7 cellular contexts compared by ENCODE assay signal in the genomic region with DNA sequence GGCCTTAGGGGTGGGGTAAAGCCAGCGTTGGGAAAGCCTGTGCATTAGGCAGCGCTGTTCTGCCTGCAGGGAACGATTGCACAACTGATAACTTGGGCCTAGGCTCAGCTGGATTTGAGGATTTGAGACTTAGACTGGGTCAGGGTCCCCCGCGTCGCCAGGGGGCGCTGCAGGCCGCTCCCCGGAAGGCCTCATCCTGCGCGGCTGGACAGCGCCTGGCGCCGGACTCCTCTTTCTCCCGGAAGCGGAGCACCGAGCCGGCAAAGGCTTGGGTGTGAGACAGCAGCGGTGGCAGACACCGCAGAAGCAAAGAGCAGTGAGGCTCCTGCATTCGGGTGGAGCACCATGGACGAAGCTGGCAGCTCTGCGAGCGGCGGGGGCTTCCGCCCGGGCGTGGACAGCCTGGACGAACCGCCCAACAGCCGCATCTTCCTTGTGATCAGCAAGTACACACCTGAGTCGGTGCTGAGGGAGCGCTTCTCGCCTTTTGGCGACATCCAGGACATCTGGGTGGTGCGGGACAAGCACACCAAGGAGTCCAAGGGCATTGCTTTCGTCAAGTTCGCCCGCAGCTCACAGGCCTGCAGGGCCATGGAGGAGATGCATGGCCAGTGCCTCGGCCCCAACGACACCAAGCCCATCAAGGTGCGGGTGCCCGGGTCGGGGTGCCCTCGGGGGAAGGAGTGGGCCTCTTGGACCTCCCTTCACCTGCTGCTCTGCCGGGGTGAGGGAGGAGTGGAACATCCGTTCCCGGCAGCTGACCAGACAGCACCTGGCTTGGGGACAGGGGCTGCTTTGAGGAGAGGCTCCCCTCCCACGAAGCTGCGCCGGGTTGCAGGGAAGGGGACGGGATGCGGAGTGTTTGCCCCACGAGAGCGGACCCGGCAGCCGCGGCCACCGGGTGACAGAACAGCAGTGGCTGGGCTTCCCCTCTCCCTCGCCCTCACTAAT.
A peak's percentile ranks its signal among the peaks of the same experiment; 100 is the strongest.
DNase-seq lines count a peak whose midpoint lies in the region; ATAC-seq and TF ChIP-seq lines count a peak whose summit lies in the region.

A gene with protein sequence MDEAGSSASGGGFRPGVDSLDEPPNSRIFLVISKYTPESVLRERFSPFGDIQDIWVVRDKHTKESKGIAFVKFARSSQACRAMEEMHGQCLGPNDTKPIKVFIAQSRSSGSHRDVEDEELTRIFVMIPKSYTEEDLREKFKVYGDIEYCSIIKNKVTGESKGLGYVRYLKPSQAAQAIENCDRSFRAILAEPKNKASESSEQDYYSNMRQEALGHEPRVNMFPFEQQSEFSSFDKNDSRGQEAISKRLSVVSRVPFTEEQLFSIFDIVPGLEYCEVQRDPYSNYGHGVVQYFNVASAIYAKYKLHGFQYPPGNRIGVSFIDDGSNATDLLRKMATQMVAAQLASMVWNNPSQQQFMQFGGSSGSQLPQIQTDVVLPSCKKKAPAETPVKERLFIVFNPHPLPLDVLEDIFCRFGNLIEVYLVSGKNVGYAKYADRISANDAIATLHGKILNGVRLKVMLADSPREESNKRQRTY (plus strand): TSS at position 236 of the 951 bp plus-strand sequence. CDS start 110 bp downstream, at position 346.

- TF ChIP-seq POLR2A in GM18505 (IDR thresholded peaks at IDR 0.05; ENCODE audit: borderline replicate concordance, extremely low read depth, insufficient read depth, insufficient read length) = peak; percentile 94

- DNase-seq in NCI-H187 treated with DMSO at 0.1 percent for 48 hours (lab: John Stamatoyannopoulos, UW) (peak; percentile 21), T-helper 22 cell (ENCODE audit: low read depth) (peak; percentile 60), astrocyte of the cerebellum (ENCODE audit: low read depth) (peak; percentile 72), hippocampal formation (lab: John Stamatoyannopoulos, UW) (peak; percentile 82 to 89), retinal pigment epithelial cell (ENCODE audit: low read depth) (peak; percentile 60)

- H3K4me3 ChIP-seq in astrocyte of the cerebellum (ENCODE audit: low read depth, low read length) = peak within 1 kb of the TSS; percentile 68
- peak within 1 kb of the TSS; percentile 96 for H3K4me3 ChIP-seq in retinal pigment epithelial cell (ENCODE audit: low read length)

- peak; percentile 92 for ATAC-seq in GM18505 (IDR thresholded peaks at IDR 0.05; ENCODE audit: unreplicated experiment)
- peak; percentile 96 for ATAC-seq in HG02970 (IDR thresholded peaks at IDR 0.05; ENCODE audit: low FRiP score, unreplicated experiment)

- TF ChIP-seq CTCF in astrocyte of the cerebellum (IDR thresholded peaks at IDR 0.05; ENCODE audit: low read depth, low read length, missing control alignments) = peak; percentile 98
- peak; percentile 93 for TF ChIP-seq CTCF in retinal pigment epithelial cell (conservative IDR thresholded peaks at IDR 0.05; ENCODE audit: low read depth, low read length)

- in situ Hi-C loops in astrocyte of the cerebellum (cut with HindIII; ENCODE audit: low sequenced_read_pairs) = no loop called here

Comparison
In these comparisons a context has a peak if more than half of its experiments do, and no peak if none do; other contexts are left out.
1. Peak in every context shown above with its lines: DNase-seq, ATAC-seq and H3K4me3 ChIP-seq.
2. DNase-seq: peak in every context shown above with its lines; median percentile 86 in hippocampal formation; 72 in astrocyte of the cerebellum; 60 in T-helper 22 cell; 60 in retinal pigment epithelial cell; 21 in NCI-H187 treated with DMSO at 0.1 percent for 48 hours.